In genomic region chr6:145929037-145929633, GRCh38 we compare ENCODE assay signal across 9 cellular contexts. TPM values are rescaled to one million over a fixed set of nuclear protein-coding genes. Genes with fewer than 3 reads are reported as not detected.
DNase-seq lines count a peak whose midpoint lies in the region; ATAC-seq and TF ChIP-seq lines count a peak whose summit lies in the region.
"Had no signal": no experiment of that assay in that cellular context is flagged by ENCODE, and none has a peak within 500 bp of the region (broad histone marks: within the 10 kb centered on the region; RNA-seq: fewer than 3 reads in every experiment).

No MANE protein-coding gene starts in this region.

- no peaks in the 10 kb centered on the region for H4K20me1 ChIP-seq in OCI-LY1 (ENCODE audit: insufficient read depth, low read length)
- H4K20me1 ChIP-seq in neural progenitor cell (ENCODE audit: low read depth) = peaks cover 4% of the 10 kb centered on the region

- peaks cover 56% of the 10 kb centered on the region for H3K36me3 ChIP-seq in CD4-positive, CD25-positive, alpha-beta regulatory T cell (ENCODE audit: control insufficient read depth, insufficient read depth, low read length)
- H3K36me3 ChIP-seq in OCI-LY1 (ENCODE audit: insufficient read depth, low read length) (peaks cover 45% of the 10 kb centered on the region; the same call in 1 of the 2 replicates), neural progenitor cell (peaks cover 51% of the 10 kb centered on the region)

- H3K4me3 ChIP-seq in CD4-positive, CD25-positive, alpha-beta regulatory T cell (ENCODE audit: low read depth, low read length) = no peak overlapping the region
- no peak overlapping the region for H3K4me3 ChIP-seq in OCI-LY1 (ENCODE audit: low read depth, low read length, poor library complexity, severe bottlenecking)
- H3K4me3 ChIP-seq in dorsolateral prefrontal cortex = no peak overlapping the region
- H3K4me3 ChIP-seq in neural progenitor cell = no peak overlapping the region

- intact Hi-C loops in dorsolateral prefrontal cortex (cut with DNase I) = loop anchor here in 1 of 2 donors (10.0 kb wide), 1 partner anchor 766 kb away; no protein-coding TSS in a partner anchor

- H3K4me3 Mint-ChIP-seq in CD4-positive, CD25-positive, alpha-beta regulatory T cell = no peak overlapping the region
- no peak overlapping the region for H3K4me3 Mint-ChIP-seq in neural progenitor cell
- H3K4me3 Mint-ChIP-seq in activated T-cell treated with anti-CD3 and anti-CD28 coated beads, Interleukin-2, amount 50 U/mL, for 4 hours = no peak overlapping the region
- H3K4me3 Mint-ChIP-seq: memory B cell had no signal

- H3K9me3 ChIP-seq in CD4-positive, CD25-positive, alpha-beta regulatory T cell (ENCODE audit: control insufficient read depth in 2 of 2, low read length in 2 of 2) = no peaks in the 10 kb centered on the region
- H3K9me3 ChIP-seq in OCI-LY1 (ENCODE audit: low read length) = no peaks in the 10 kb centered on the region
- H3K9me3 ChIP-seq in neural progenitor cell (ENCODE audit: low read depth) = no peaks in the 10 kb centered on the region

- H3K9ac ChIP-seq in OCI-LY1 (ENCODE audit: low read length) (no peak overlapping the region), neural progenitor cell (no peak overlapping the region)

- H3K4me2 ChIP-seq in OCI-LY1 (ENCODE audit: low read length) (no peak overlapping the region), neural progenitor cell (no peak overlapping the region)

- H3K79me2 ChIP-seq in OCI-LY1 (ENCODE audit: insufficient read depth, low read length) (no peaks in the 10 kb centered on the region), neural progenitor cell (ENCODE audit: low read depth) (no peaks in the 10 kb centered on the region)

- H3K27ac Mint-ChIP-seq in CD4-positive, CD25-positive, alpha-beta regulatory T cell = no peak overlapping the region
- no peak overlapping the region for H3K27ac Mint-ChIP-seq in neural progenitor cell
- H3K27ac Mint-ChIP-seq: memory B cell had no signal

- H2AFZ ChIP-seq in OCI-LY1 (ENCODE audit: low read length) (no peak overlapping the region), neural progenitor cell (replicated peaks) (no peak overlapping the region)

- H3K4me1 ChIP-seq in CD4-positive, CD25-positive, alpha-beta regulatory T cell (ENCODE audit: control insufficient read depth, insufficient read depth, low read length, poor library complexity, severe bottlenecking) = no peaks in the 10 kb centered on the region
- H3K4me1 ChIP-seq in OCI-LY1 (ENCODE audit: insufficient read depth, low read length, severe bottlenecking) (no peaks in the 10 kb centered on the region), neural progenitor cell (no peaks in the 10 kb centered on the region)

- peak in 2 of 3 donors; percentile 31 to 55 for DNase-seq in CD4-positive, CD25-positive, alpha-beta regulatory T cell
- DNase-seq in H4 (ENCODE audit: low spot score) (peak; percentile 9), dorsolateral prefrontal cortex (no peak), neural progenitor cell (ENCODE audit: low spot score) (peak; percentile 53), COR-L47 (lab: John Stamatoyannopoulos, UW) (no peak)
- no peak for DNase-seq in activated T-cell treated with anti-CD3 and anti-CD28 coated beads, Interleukin-2, amount 50 U/mL, for 4 hours
- DNase-seq in activated CD4-positive, alpha-beta T cell treated with anti-CD3 and anti-CD28 coated beads, Interleukin-2, amount 50 U/mL, for 4 hours = no peak

- no peaks in the 10 kb centered on the region for H3K9me2 ChIP-seq in OCI-LY1 (ENCODE audit: low read depth, low read length)

- H3K9me3 Mint-ChIP-seq in CD4-positive, CD25-positive, alpha-beta regulatory T cell = no peaks in the 10 kb centered on the region
- H3K9me3 Mint-ChIP-seq in neural progenitor cell = no peaks in the 10 kb centered on the region
- H3K9me3 Mint-ChIP-seq in activated T-cell treated with anti-CD3 and anti-CD28 coated beads, Interleukin-2, amount 50 U/mL, for 4 hours = no peaks in the 10 kb centered on the region
- H3K9me3 Mint-ChIP-seq: memory B cell had no signal

- no peaks in the 10 kb centered on the region for H3K4me1 Mint-ChIP-seq in CD4-positive, CD25-positive, alpha-beta regulatory T cell
- no peaks in the 10 kb centered on the region for H3K4me1 Mint-ChIP-seq in neural progenitor cell
- no peaks in the 10 kb centered on the region for H3K4me1 Mint-ChIP-seq in activated T-cell treated with anti-CD3 and anti-CD28 coated beads, Interleukin-2, amount 50 U/mL, for 4 hours (ENCODE audit: low read depth)
- H3K4me1 Mint-ChIP-seq: memory B cell had no signal

- TF ChIP-seq CTCF in OCI-LY1 (IDR thresholded peaks at IDR 0.05; ENCODE audit: low read length) (peak; percentile 70), dorsolateral prefrontal cortex (IDR thresholded peaks at IDR 0.05 in 54 of 56, conservative IDR thresholded peaks at IDR 0.05 in 2 of 56; ENCODE audit: low read depth in 1 of 56, partially characterized antibody in 56 of 56) (peak; percentile 61 to 89 (median 75)), neural progenitor cell (IDR thresholded peaks at IDR 0.05) (peak; percentile 93)

- no peak for ATAC-seq in CD4-positive, CD25-positive, alpha-beta regulatory T cell (ENCODE audit: low read depth in 2 of 2)
- ATAC-seq in activated T-cell treated with anti-CD3 and anti-CD28 coated beads, Interleukin-2, amount 50 U/mL, for 4 hours = no peak

- H3K27ac ChIP-seq in CD4-positive, CD25-positive, alpha-beta regulatory T cell (ENCODE audit: insufficient read depth, low read length, poor library complexity, severe bottlenecking) = no peak overlapping the region
- H3K27ac ChIP-seq in OCI-LY1 (ENCODE audit: low read depth, low read length, poor library complexity, severe bottlenecking) (no peak overlapping the region), dorsolateral prefrontal cortex (no peak overlapping the region), neural progenitor cell (no peak overlapping the region)

- H3K27me3 Mint-ChIP-seq in CD4-positive, CD25-positive, alpha-beta regulatory T cell = no peaks in the 10 kb centered on the region
- H3K27me3 Mint-ChIP-seq in neural progenitor cell (ENCODE audit: insufficient read depth, low read depth) = no peaks in the 10 kb centered on the region
- H3K27me3 Mint-ChIP-seq in activated T-cell treated with anti-CD3 and anti-CD28 coated beads, Interleukin-2, amount 50 U/mL, for 4 hours (ENCODE audit: low read depth) = no peaks in the 10 kb centered on the region
- H3K27me3 Mint-ChIP-seq: memory B cell had no signal

- peaks cover 33% of the 10 kb centered on the region for H3K36me3 Mint-ChIP-seq in CD4-positive, CD25-positive, alpha-beta regulatory T cell
- H3K36me3 Mint-ChIP-seq in neural progenitor cell = peaks cover 24% of the 10 kb centered on the region
- peaks cover 33% of the 10 kb centered on the region for H3K36me3 Mint-ChIP-seq in activated T-cell treated with anti-CD3 and anti-CD28 coated beads, Interleukin-2, amount 50 U/mL, for 4 hours (ENCODE audit: insufficient read depth)

- H3K27me3 ChIP-seq in CD4-positive, CD25-positive, alpha-beta regulatory T cell (ENCODE audit: control insufficient read depth, insufficient read depth, low read length) = no peaks in the 10 kb centered on the region
- H3K27me3 ChIP-seq in OCI-LY1 (ENCODE audit: insufficient read depth, low read length) (no peaks in the 10 kb centered on the region), dorsolateral prefrontal cortex (no peaks in the 10 kb centered on the region), neural progenitor cell (no peaks in the 10 kb centered on the region)

- 0 out of 2 replicates have a peak, but pooled peaks cover 6% of the 10 kb centered on the region for H3F3A ChIP-seq in OCI-LY1 (ENCODE audit: insufficient read depth, low read length)
- peaks cover 18% of the 10 kb centered on the region for H3F3A ChIP-seq in neural progenitor cell (ENCODE audit: low read depth)

RNA-seq across cellular contexts. Expression of gene SHPRH, which starts 35.0 kb away (rescaled TPM):
- total RNA-seq in CD4-positive, CD25-positive, alpha-beta regulatory T cell = 23.9 TPM
- 1 to 10 TPM; 6.2 to 9.5 (median 7.4) TPM for polyA plus RNA-seq in CD4-positive, CD25-positive, alpha-beta regulatory T cell
- 4.3 and 5.4 TPM in 2 replicates for total RNA-seq in H4 (2014; rRNA removed; shearing (Covaris generic))
- 10 to 100 TPM; 32.5 to 61.2 (median 43.6) TPM for total RNA-seq in dorsolateral prefrontal cortex
- total RNA-seq in neural progenitor cell (ENCODE audit: low replicate concordance) = 36.1 and 59.6 TPM in 2 replicates
- total RNA-seq in activated T-cell treated with anti-CD3 and anti-CD28 coated beads, Interleukin-2, amount 50 U/mL, for 4 hours = 10 to 100 TPM; 13.0 to 14.9 (median 14.2) TPM

Comparison
In these comparisons a context has a peak if more than half of its experiments do, and no peak if none do; other contexts are left out.
1. DNase-seq: peak in CD4-positive, CD25-positive, alpha-beta regulatory T cell (2 of 3), H4 (single experiment) and neural progenitor cell (single experiment); none in dorsolateral prefrontal cortex (0 of 10), activated T-cell treated with anti-CD3 and anti-CD28 coated beads, Interleukin-2, amount 50 U/mL, for 4 hours (single experiment), COR-L47 (single experiment) and activated CD4-positive, alpha-beta T cell treated with anti-CD3 and anti-CD28 coated beads, Interleukin-2, amount 50 U/mL, for 4 hours (0 of 2).
2. Peak in every context shown above with its lines, with median percentiles within 50 percentile points of each other: CTCF ChIP-seq.